Comparison of ENCODE assay signal across 12 cellular contexts in genomic region chr17:49471769-49472168, GRCh38. TPM values are rescaled to one million over a fixed set of nuclear protein-coding genes. Genes with fewer than 3 reads are reported as not detected.
"Had no signal": no experiment of that assay in that cellular context is flagged by ENCODE, and none has a peak within 500 bp of the region (broad histone marks: within the 10 kb centered on the region; RNA-seq: fewer than 3 reads in every experiment).

No MANE protein-coding gene starts in this region.

- H3K4me3 ChIP-seq: spleen, tibial nerve had no signal

- ATAC-seq: activated naive CD4-positive, alpha-beta T cell treated with anti-CD3 and anti-CD28 coated beads, Interleukin-2, amount 50 U/mL, for 72 hours; stimulated activated naive B cell treated with anti-CD40 and anti-IgM and Interleukin-4, amounts not matched to agents 10 μg/mL and 1 μg/mL and 100 μg/mL, for 72 hours had no signal

- DNase-seq: activated CD4-positive, alpha-beta T cell treated with anti-CD3 and anti-CD28 coated beads, Interleukin-2, amount 50 U/mL, for 1 hour; amniotic stem cell; dermis blood vessel endothelial cell; spleen; stimulated activated CD4-positive, alpha-beta T cell treated with anti-CD3 and anti-CD28 coated beads, Interleukin-1b, Interleukin-23, amount 100 ng/mL, for 48 hours; stimulated activated naive B cell treated with anti-CD40 and anti-IgM and Interleukin-4, amounts not matched to agents 10 μg/mL and 1 μg/mL and 100 μg/mL, for 72 hours; T-helper 2 cell had no signal

- H3K36me3 ChIP-seq: neutrophil, spleen, tibial nerve had no signal

- H3K9me3 ChIP-seq: neutrophil, tibial nerve had no signal

- H3K4me3 Mint-ChIP-seq: endodermal cell; stimulated activated naive B cell treated with anti-CD40 and anti-IgM and Interleukin-4, amounts not matched to agents 10 μg/mL and 1 μg/mL and 100 μg/mL, for 72 hours had no signal

- H3K27ac Mint-ChIP-seq: activated naive CD4-positive, alpha-beta T cell treated with anti-CD3 and anti-CD28 coated beads, Interleukin-2, amount 50 U/mL, for 72 hours; endodermal cell; stimulated activated naive B cell treated with anti-CD40 and anti-IgM and Interleukin-4, amounts not matched to agents 10 μg/mL and 1 μg/mL and 100 μg/mL, for 72 hours had no signal

- H3K27ac ChIP-seq: neutrophil had no signal

RNA-seq across cellular contexts. Expression of gene NGFR, which starts 23.3 kb away (rescaled TPM):
- total RNA-seq: activated CD8-positive, alpha-beta memory T cell treated with anti-CD3 and anti-CD28 coated beads for 36 hours; activated naive CD4-positive, alpha-beta T cell treated with anti-CD3 and anti-CD28 coated beads, Interleukin-2, amount 50 U/mL, for 72 hours; dermis blood vessel endothelial cell had no signal
